In the genomic region with DNA sequence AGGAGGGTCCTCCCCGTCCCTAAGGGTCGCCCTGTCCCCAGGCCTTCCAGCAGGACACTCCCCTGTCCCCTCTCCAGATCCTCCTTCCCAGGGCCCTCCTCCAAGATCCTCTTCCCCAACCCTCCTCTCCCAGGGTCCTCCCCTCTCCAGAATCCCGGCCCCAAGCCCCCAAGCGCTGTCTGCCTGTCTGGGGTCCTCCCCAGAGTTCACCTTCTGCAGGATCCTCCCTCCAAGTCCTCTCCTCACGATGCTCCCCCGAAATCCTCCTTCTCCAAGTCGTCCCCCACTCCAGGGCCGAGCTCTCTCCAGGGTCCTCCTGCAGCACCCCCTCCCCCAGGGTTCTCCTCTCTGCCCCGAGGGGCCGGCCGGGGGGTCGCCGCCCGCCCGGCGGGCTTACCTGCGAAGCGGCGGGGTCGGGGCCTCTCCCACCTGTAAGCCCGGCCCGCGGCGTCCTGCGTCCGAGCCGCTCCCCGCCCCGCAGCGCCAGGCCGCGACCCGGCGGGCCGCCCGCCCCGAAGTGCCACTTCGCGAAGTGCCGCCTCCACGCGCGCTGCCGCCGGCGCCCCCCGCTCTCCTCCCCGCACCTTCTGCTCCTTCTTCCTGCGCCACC, we compare ENCODE assay signal across 8 cellular contexts. TPM values are rescaled to one million over a fixed set of nuclear protein-coding genes. Genes with fewer than 3 reads are reported as not detected.
DNase-seq lines count a peak whose midpoint lies in the region; ATAC-seq, FAIRE-seq and TF ChIP-seq lines count a peak whose summit lies in the region.

No MANE protein-coding gene starts in this region.

- no peaks in the 10 kb centered on the region for H3K9me3 ChIP-seq in mammary epithelial cell (replicated peaks; ENCODE audit: insufficient read depth, low read length)
- no peaks in the 10 kb centered on the region for H3K9me3 ChIP-seq in lung (ENCODE audit: control insufficient read depth in 2 of 2, insufficient read depth in 1 of 2, low read length in 1 of 2)

- peaks cover 48% of the 10 kb centered on the region for H3K79me2 ChIP-seq in mammary epithelial cell (ENCODE audit: insufficient read depth, low read length)

- no peaks in the 10 kb centered on the region for H3K36me3 ChIP-seq in mammary epithelial cell (ENCODE audit: insufficient read depth, low read length)
- peaks cover 0 to 6% of the 10 kb centered on the region in 2 donors for H3K36me3 ChIP-seq in lung (ENCODE audit: control insufficient read depth in 2 of 2, insufficient read depth in 2 of 2, low read length in 2 of 2)
- no peaks in the 10 kb centered on the region for H3K36me3 ChIP-seq in urinary bladder (ENCODE audit: insufficient read depth)

- H3K4me3 ChIP-seq in HL-60 (replicated peaks; ENCODE audit: insufficient read depth, low read length) (peak overlapping the region; percentile 62), mammary epithelial cell (replicated peaks in 1 of 3; ENCODE audit: insufficient read depth in 1 of 3, low read depth in 2 of 3, low read length in 3 of 3) (peak overlapping the region; percentile 57 to 70 (median 59)), lung (peak overlapping the region; percentile 56), urinary bladder (ENCODE audit: low read depth, low read length) (peak overlapping the region; percentile 79)

- WGBS in mammary epithelial cell (ENCODE audit: low coverage, missing lambda C conversion rate) = 17% methylated on average over 3 of the region's 49 CpGs
- 0 to 1% methylated on average over 38 to 49 of the region's 49 CpGs for WGBS in lung, 2 donors
- 1% methylated on average over 48 of the region's 49 CpGs for WGBS in urinary bladder

- H2AFZ ChIP-seq in mammary epithelial cell (ENCODE audit: low read depth, low read length) = peak overlapping the region; percentile 58

- peak; percentile 4 for ATAC-seq in GM18907 (IDR thresholded peaks at IDR 0.05; ENCODE audit: unreplicated experiment)
- ATAC-seq in lung (ENCODE audit: insufficient read depth, low FRiP score) = peak; percentile 32

- no peaks in the 10 kb centered on the region for H4K20me1 ChIP-seq in mammary epithelial cell (ENCODE audit: insufficient read depth, low read length)

- dilution Hi-C loops in mammary epithelial cell (cut with HindIII; ENCODE audit: low sequenced_read_pairs) = no loop called here

- in situ Hi-C loops in mammary epithelial cell (cut with MboI; ENCODE audit: low sequenced_read_pairs in 2 of 2) = loop anchor here in 1 of 2 donors (5.0 kb wide), 1 partner anchor 63 kb away; no protein-coding TSS in a partner anchor

- H3K4me1 ChIP-seq in mammary epithelial cell (ENCODE audit: insufficient read depth, low read length) (peaks cover 45% of the 10 kb centered on the region), lung (ENCODE audit: control insufficient read depth in 2 of 2, insufficient read depth in 2 of 2, low read length in 2 of 2) (peaks cover 0 to 42% of the 10 kb centered on the region in 2 donors), urinary bladder (ENCODE audit: insufficient read depth) (no peaks in the 10 kb centered on the region)

- H3K4me2 ChIP-seq in mammary epithelial cell (ENCODE audit: insufficient read depth, low read depth, low read length) = peak overlapping the region; percentile 86

- H3K27ac ChIP-seq in HL-60 (replicated peaks) (peak overlapping the region; percentile 14), mammary epithelial cell (ENCODE audit: insufficient read depth, low read depth, low read length) (no peak overlapping the region), lung (ENCODE audit: low read depth in 1 of 2, low read length in 1 of 2) (peak overlapping the region in 1 of 2 donors; percentile 41), urinary bladder (ENCODE audit: low read depth) (no peak overlapping the region)

- peak overlapping the region; percentile 36 for H3K9ac ChIP-seq in mammary epithelial cell (ENCODE audit: insufficient read depth, low read length)

- intact Hi-C loops in mammary epithelial cell (cut with micrococcal nuclease) = loop anchor here (2.0 kb wide), 1 partner anchor 67 kb away; no protein-coding TSS in a partner anchor

- DNase-seq in HL-60 (ENCODE audit: low read depth in 1 of 2, low spot score in 1 of 2) = no peak
- no peak for DNase-seq in mammary epithelial cell
- DNase-seq in lung (ENCODE audit: low spot score) = no peak
- no peak for DNase-seq in GM19238 (ENCODE audit: insufficient read length, low spot score)
- no peak for DNase-seq in GM20000 (ENCODE audit: low spot score)
- no peak for DNase-seq in GM19239 (ENCODE audit: insufficient read length, low spot score)

- H3K27me3 ChIP-seq in HL-60 (ENCODE audit: insufficient read depth, poor library complexity, severe bottlenecking) (peaks cover 16% of the 10 kb centered on the region), mammary epithelial cell (ENCODE audit: insufficient read depth, low read length) (no peaks in the 10 kb centered on the region), lung (ENCODE audit: control insufficient read depth, insufficient read depth) (no peaks in the 10 kb centered on the region)

- TF ChIP-seq CTCF in HL-60 (IDR thresholded peaks at IDR 0.05; ENCODE audit: insufficient read depth, low read length) (no peak), mammary epithelial cell (conservative IDR thresholded peaks at IDR 0.05 in 1 of 2, IDR thresholded peaks at IDR 0.05 in 1 of 2; ENCODE audit: extremely low read depth in 1 of 2, insufficient read depth in 1 of 2, low read depth in 1 of 2, low read length in 2 of 2) (no peak), lung (IDR thresholded peaks at IDR 0.05; ENCODE audit: control extremely low read depth, extremely low read depth) (no peak), GM20000 (IDR thresholded peaks at IDR 0.05; ENCODE audit: extremely low read depth, missing control alignments) (no peak)

- BruUV-seq in mammary epithelial cell (replicated peaks; lab: Mats Ljungman, UMichigan) = no TSS peak

- FAIRE-seq in GM19239 (lab: Jason Lieb, UNC) = no peak

- CTCF ChIA-PET in mammary epithelial cell (lab: Charles Lee; ENCODE audit: low non-redundant PET) = no interaction called here

RNA-seq across cellular contexts. Expression of a gene that starts 0.7 kb away (rescaled TPM):
- total RNA-seq in mammary epithelial cell (100 to 1,000 TPM in 1 of 2 donors, 10 to 100 TPM in 1; 30.8 to 114 TPM), lung (100 to 1,000 TPM in 1 of 2 donors, 10 to 100 TPM in 1; 94.3 to 141 TPM), urinary bladder (11.8 TPM)
- polyA plus RNA-seq in mammary epithelial cell (40.7 TPM), lung (10 to 100 TPM; 59.2 to 61.2 TPM), urinary bladder (41.5 TPM)
- 24.5 TPM for polyA minus RNA-seq in mammary epithelial cell

RNA-seq across cellular contexts. Expression of a gene that starts 42.6 kb away (rescaled TPM):
- total RNA-seq in mammary epithelial cell (10 to 100 TPM; 12.0 to 28.1 TPM), lung (10 to 100 TPM; 18.2 to 36.3 TPM), urinary bladder (13.1 TPM)
- polyA plus RNA-seq in mammary epithelial cell (22.9 TPM), lung (10 to 100 TPM; 31.5 to 32.9 TPM), urinary bladder (36.2 TPM)
- polyA minus RNA-seq in mammary epithelial cell = 33.4 TPM
